8 cellular contexts compared by ENCODE assay signal in the genomic region with DNA sequence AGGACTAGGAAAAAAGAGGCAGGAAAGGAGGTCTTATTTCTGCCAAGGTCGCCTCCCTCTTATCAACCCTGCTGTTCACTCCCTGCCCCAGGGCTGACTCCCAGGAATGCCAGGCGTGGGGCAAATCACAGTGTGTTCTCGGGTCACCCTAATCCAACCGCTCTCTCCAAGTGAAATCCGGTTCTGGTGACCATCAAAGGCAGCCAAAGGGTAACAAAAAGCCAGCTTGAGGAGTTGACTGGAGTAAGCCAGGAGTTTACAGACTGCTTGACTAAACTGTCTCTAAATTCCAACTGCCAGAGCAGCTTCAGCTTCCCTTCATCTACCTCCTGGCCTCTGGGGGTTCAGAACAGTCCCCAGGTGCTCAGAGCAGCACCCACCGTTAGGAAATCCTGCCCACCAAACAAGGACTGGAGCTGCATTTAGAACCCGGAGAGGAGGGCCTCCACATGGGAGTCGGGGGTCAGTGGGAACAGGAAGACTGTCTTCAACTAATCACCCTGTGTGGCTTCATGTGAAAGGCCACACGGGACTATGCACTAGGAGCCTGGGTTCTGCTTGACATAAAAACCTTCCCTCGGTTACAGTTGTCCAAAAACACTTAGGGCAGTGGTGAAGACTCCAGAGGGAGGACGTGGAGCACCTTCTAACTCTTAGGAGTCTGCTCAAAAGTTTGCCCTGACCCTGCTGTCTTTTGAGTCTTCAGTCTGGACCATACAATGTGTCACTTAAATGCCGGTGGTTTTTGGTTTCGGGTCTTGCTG. TPM values are rescaled to one million over a fixed set of nuclear protein-coding genes. Genes with fewer than 3 reads are reported as not detected.
DNase-seq lines count a peak whose midpoint lies in the region; ATAC-seq and TF ChIP-seq lines count a peak whose summit lies in the region.

No MANE protein-coding gene starts in this region.

- intact Hi-C loops in CD8-positive, alpha-beta T cell (cut with DNase I, micrococcal nuclease): loop anchor here in 1 of 2 experiments (1.0 kb wide), 1 partner anchor 20 kb away; no protein-coding TSS in a partner anchor
- intact Hi-C loops in colonic mucosa (cut with DNase I): no loop called here

- no peak for DNase-seq in CD8-positive, alpha-beta T cell
- DNase-seq in MG63 (peak; percentile 26), colonic mucosa (no peak)
- DNase-seq in activated CD4-positive, alpha-beta T cell treated with anti-CD3 and anti-CD28 coated beads, Interleukin-2, amount 50 U/mL, for 48 hours: no peak

- H3K27me3 Mint-ChIP-seq in CD8-positive, alpha-beta T cell (ENCODE audit: low read depth): no peaks in the 10 kb centered on the region

- no peak overlapping the region for H3K27ac ChIP-seq in CD8-positive, alpha-beta T cell (ENCODE audit: low read depth, low read length)
- H3K27ac ChIP-seq in colonic mucosa (peak overlapping the region; percentile 71), neutrophil (peak overlapping the region; percentile 87)

- peaks cover 53% of the 10 kb centered on the region for H3K4me1 Mint-ChIP-seq in CD8-positive, alpha-beta T cell (ENCODE audit: low read depth)

- CTCF ChIA-PET in CD8-positive, alpha-beta T cell (lab: Charles Lee): interaction anchor here (0.7 to 6.0 kb wide), 3 partner anchors 7 to 108 kb away, joined by 3 to 35 read pairs (median 4); no protein-coding TSS in a partner anchor

- no peaks in the 10 kb centered on the region for H3K9me3 Mint-ChIP-seq in CD8-positive, alpha-beta T cell

- POLR2A ChIA-PET in CD8-positive, alpha-beta T cell (lab: Charles Lee): no interaction called here

- peak overlapping the region; percentile 87 for H3K4me3 Mint-ChIP-seq in CD8-positive, alpha-beta T cell

- H3K4me1 ChIP-seq in CD8-positive, alpha-beta T cell (ENCODE audit: insufficient read depth, low read length): peaks cover 32% of the 10 kb centered on the region
- H3K4me1 ChIP-seq in colonic mucosa: no peaks in the 10 kb centered on the region
- H3K4me1 ChIP-seq in neutrophil (ENCODE audit: control insufficient read depth in 1 of 2, insufficient read depth in 1 of 2, low read depth in 1 of 2, low read length in 1 of 2): peaks cover 20 to 31% of the 10 kb centered on the region in 2 experiments

- peak overlapping the region; percentile 84 for H3K27ac Mint-ChIP-seq in CD8-positive, alpha-beta T cell

- no peaks in the 10 kb centered on the region for H3K9me3 ChIP-seq in CD8-positive, alpha-beta T cell (ENCODE audit: low read length)
- H3K9me3 ChIP-seq in MG63 (no peaks in the 10 kb centered on the region), colonic mucosa (no peaks in the 10 kb centered on the region), neutrophil (no peaks in the 10 kb centered on the region)

- no peak for TF ChIP-seq CTCF in CD8-positive, alpha-beta T cell (IDR thresholded peaks at IDR 0.05)
- TF ChIP-seq CTCF in colonic mucosa (IDR thresholded peaks at IDR 0.05) (no peak), neutrophil (IDR thresholded peaks at IDR 0.05) (no peak)

- no peaks in the 10 kb centered on the region for H3K27me3 ChIP-seq in CD8-positive, alpha-beta T cell (ENCODE audit: insufficient read depth, low read length)
- H3K27me3 ChIP-seq in MG63 (no peaks in the 10 kb centered on the region), colonic mucosa (no peaks in the 10 kb centered on the region), neutrophil (no peaks in the 10 kb centered on the region)

- peak overlapping the region; percentile 55 to 73 for H3K9ac ChIP-seq in colonic mucosa (ENCODE audit: low read depth in 2 of 2, low read length in 2 of 2)

- no peak overlapping the region for H3K4me3 ChIP-seq in CD8-positive, alpha-beta T cell (ENCODE audit: low read depth, low read length)
- H3K4me3 ChIP-seq in MG63: peak overlapping the region; percentile 50
- no peak overlapping the region for H3K4me3 ChIP-seq in colonic mucosa
- peak overlapping the region; percentile 88 to 94 for H3K4me3 ChIP-seq in neutrophil (ENCODE audit: low read depth in 1 of 2, low read length in 1 of 2)

- no peak for ATAC-seq in CD8-positive, alpha-beta T cell
- no peak for ATAC-seq in GM21723 (IDR thresholded peaks at IDR 0.05; ENCODE audit: unreplicated experiment)
- ATAC-seq in HG02623 (IDR thresholded peaks at IDR 0.05; ENCODE audit: unreplicated experiment): no peak
- ATAC-seq in HG03175 (IDR thresholded peaks at IDR 0.05; ENCODE audit: unreplicated experiment): no peak

- peaks cover 11% of the 10 kb centered on the region for H3K36me3 Mint-ChIP-seq in CD8-positive, alpha-beta T cell

- no peaks in the 10 kb centered on the region for H3K36me3 ChIP-seq in CD8-positive, alpha-beta T cell (ENCODE audit: insufficient read depth, low read length)
- peaks cover 14% of the 10 kb centered on the region for H3K36me3 ChIP-seq in MG63
- no peaks in the 10 kb centered on the region for H3K36me3 ChIP-seq in colonic mucosa
- H3K36me3 ChIP-seq in neutrophil: no peaks in the 10 kb centered on the region

RNA-seq across cellular contexts. Expression of gene TTC7A, which starts 1.2 kb away (rescaled TPM):
- total RNA-seq in CD8-positive, alpha-beta T cell: 10 to 100 TPM; 53.7 to 53.8 TPM
- 10.4 and 15.1 TPM in 2 replicates for total RNA-seq in MG63 (2014; rRNA removed; shearing (Covaris generic); ENCODE audit: low replicate concordance)
- total RNA-seq in colonic mucosa: 10 to 100 TPM; 28.5 to 28.7 TPM

RNA-seq across cellular contexts. Expression of gene MCFD2, which starts 24.2 kb away (rescaled TPM):
- total RNA-seq in CD8-positive, alpha-beta T cell: 10 to 100 TPM; 35.5 to 40.3 TPM
- 165 and 174 TPM in 2 replicates for total RNA-seq in MG63 (2014; rRNA removed; shearing (Covaris generic); ENCODE audit: low replicate concordance)
- total RNA-seq in colonic mucosa: 10 to 100 TPM; 44.0 to 54.8 TPM

Comparison
In these comparisons a context has a peak if more than half of its experiments do, and no peak if none do; other contexts are left out.
1. H3K4me3 ChIP-seq: peak in MG63 (single experiment) and neutrophil (2 of 2); none in CD8-positive, alpha-beta T cell (single experiment) and colonic mucosa (single experiment).